ENCODE assay signal across 8 cellular contexts in genomic region chr3:185552358-185552877, GRCh38. TPM values are rescaled to one million over a fixed set of nuclear protein-coding genes. Genes with fewer than 3 reads are reported as not detected.
DNase-seq lines count a peak whose midpoint lies in the region; ATAC-seq, FAIRE-seq and TF ChIP-seq lines count a peak whose summit lies in the region.

Gene LIPH (minus strand): TSS chr3:185552588. CDS start chr3:185552471, 117 bp downstream.

- 2% methylated on average over 6 of the region's 6 CpGs for WGBS in A549 (ENCODE audit: missing lambda C conversion rate)
- 12% methylated on average over 6 of the region's 6 CpGs for WGBS in suprapubic skin

- TF ChIP-seq EP300 in A549 (IDR thresholded peaks at IDR 0.05) (no peak), suprapubic skin (IDR thresholded peaks at IDR 0.05) (no peak)

- POLR2A ChIA-PET in A549 (lab: Yijun Ruan, JAX): interaction anchor here (1.4 to 3.4 kb wide), 2 partner anchors 34 to 53 kb away, joined by 10 to 11 read pairs; partner anchors contain the start of genes SENP2 and TMEM41A

- TF ChIP-seq POLR2A in A549 (IDR thresholded peaks at IDR 0.05; ENCODE audit: low read length) (no peak), suprapubic skin (IDR thresholded peaks at IDR 0.05) (no peak)

- peak within 1 kb of the TSS; percentile 52 for H3K4me3 ChIP-seq in A549
- H3K4me3 ChIP-seq in fibroblast of the aortic adventitia (ENCODE audit: low read depth, low read length): no peak within 1 kb of the TSS
- H3K4me3 ChIP-seq in suprapubic skin: peak within 1 kb of the TSS; percentile 8

- CTCF ChIA-PET in A549 (lab: Yijun Ruan, JAX): interaction anchor here (1.6 kb wide), 1 partner anchor 23 kb away, joined by 10 read pairs; no protein-coding TSS in a partner anchor

- no peak for TF ChIP-seq RAD21 in A549 (conservative IDR thresholded peaks at IDR 0.05 in 1 of 2, IDR thresholded peaks at IDR 0.05 in 1 of 2)

- H3K9me3 ChIP-seq in A549 (no peaks in the 10 kb centered on the region), suprapubic skin (no peaks in the 10 kb centered on the region)

- H3K27ac ChIP-seq in A549 (peak within 1 kb of the TSS; percentile 86 to 87), suprapubic skin (peak within 1 kb of the TSS; percentile 53)

- H3K4me1 ChIP-seq in A549 (peaks cover 42% of the 10 kb centered on the region), suprapubic skin (peaks cover 21% of the 10 kb centered on the region)

- TF ChIP-seq CTCF in A549 (IDR thresholded peaks at IDR 0.05) (no peak), fibroblast of the aortic adventitia (IDR thresholded peaks at IDR 0.05; ENCODE audit: insufficient read depth, low read length) (no peak), suprapubic skin (IDR thresholded peaks at IDR 0.05) (no peak)

- FAIRE-seq in A549 (lab: Jason Lieb, UNC): no peak

- H3K36me3 ChIP-seq in suprapubic skin: no peaks in the 10 kb centered on the region

- no peaks in the 10 kb centered on the region for H3K27me3 ChIP-seq in suprapubic skin

- peak within 1 kb of the TSS; percentile 66 for H3K4me2 ChIP-seq in A549

- DNase-seq in A549 (ENCODE audit: low read depth in 1 of 2, low spot score in 1 of 2) (peak; percentile 48 to 88), NOMO-1 treated with dmso at 0.1 percent for 144 hours (lab: John Stamatoyannopoulos, UW; ENCODE audit: unreplicated experiment) (peak; percentile 50), fibroblast of the aortic adventitia (ENCODE audit: low read depth) (peak; percentile 18), suprapubic skin (ENCODE audit: low spot score in 2 of 2) (no peak), activated gamma-delta T cell (lab: John Stamatoyannopoulos, UW) (no peak), ecto neural progenitor cell (ENCODE audit: low spot score) (no peak)

- ATAC-seq in A549: peak; percentile 83 to 93; a peak in 5 of 6 replicates
- peak; percentile 83 for ATAC-seq in GM18511 (IDR thresholded peaks at IDR 0.05; ENCODE audit: unreplicated experiment)
- ATAC-seq in HG02970 (IDR thresholded peaks at IDR 0.05; ENCODE audit: low FRiP score, unreplicated experiment): peak; percentile 84

TF ChIP-seq in A549, 52 proteins besides CTCF, POLR2A, EP300 and RAD21:
- TF ChIP-seq JUN (IDR thresholded peaks at IDR 0.05) (0 out of 5 replicates have a peak, but pooled peaks of 1 of the 2 experiments have one; percentile 41), MAFK (IDR thresholded peaks at IDR 0.05; ENCODE audit: partially characterized antibody) (peak; percentile 16), TFCP2L1 (CRISPR knock-in tag; IDR thresholded peaks at IDR 0.05) (no peak), ZC3H11A (IDR thresholded peaks at IDR 0.05) (no peak), CEBPB (IDR thresholded peaks at IDR 0.05) (0 out of 4 replicates have a peak, but pooled peaks of 1 of the 2 experiments have one; percentile 7), BCL3 (IDR thresholded peaks at IDR 0.05) (0 out of 3 replicates have a peak, but pooled peaks have one; percentile 16)
TF ChIP-seq in A549: peak in this region for 4.

RNA-seq across cellular contexts. Expression of gene LIPH, which starts in this region (rescaled TPM):
- polyA plus RNA-seq in A549 (2011; rRNA removed) (34.9 and 38.9 TPM in 2 replicates), A549 (2017; fragmentation: RNase III; extraction: RNeasy Plus Mini Kit Qiagen cat#74134 plus additional on column Dnase treatment) (6.9 to 8.7 TPM (median 7.8 TPM) in 3 replicates)
- 3.9 and 4.6 TPM in 2 replicates for polyA plus RNA-seq in A549 (2012; cell fraction: cytosol; rRNA removed)
- polyA plus RNA-seq in A549 (2012; cell fraction: nucleus; rRNA removed): 3.7 and 4.4 TPM in 2 replicates
- polyA minus RNA-seq in A549 (2011; rRNA and poly(A)+ RNA removed): 26.1 and 26.6 TPM in 2 replicates
- total RNA-seq in fibroblast of the aortic adventitia (ENCODE audit: low replicate concordance) (0.08 and 0.36 TPM in 2 replicates), suprapubic skin (10 to 100 TPM; 10.6 to 18.3 (median 14.7) TPM)

Comparison
In these comparisons a context has a peak if more than half of its experiments do, and no peak if none do; other contexts are left out.
1. Peak in DNase-seq in fibroblast of the aortic adventitia; RNA of the gene not detected or under 1 TPM.
2. DNase-seq: peak in A549 (2 of 2) and NOMO-1 treated with dmso at 0.1 percent for 144 hours (single experiment); none in suprapubic skin (0 of 2), activated gamma-delta T cell (single experiment) and ecto neural progenitor cell (single experiment).
3. Peak in every context shown above with its lines, with median percentiles within 50 percentile points of each other: ATAC-seq.